In genomic region chr18:22257022-22257543, GRCh38 we compare ENCODE assay signal across 18 cellular contexts.
"Had no signal": no experiment of that assay in that cellular context is flagged by ENCODE, and none has a peak within 500 bp of the region (broad histone marks: within the 10 kb centered on the region; RNA-seq: fewer than 3 reads in every experiment).

No MANE protein-coding gene starts in this region.

- H3K27me3 Mint-ChIP-seq: memory B cell had no signal

- H3K27ac Mint-ChIP-seq: activated B cell treated with CpG ODN at 0.5 μM for 24 hours; activated naive CD4-positive, alpha-beta T cell treated with anti-CD3 and anti-CD28 coated beads, Interleukin-2, amount 50 U/mL, for 24 hours; memory B cell; naive thymus-derived CD8-positive, alpha-beta T cell had no signal

- H3K4me3 ChIP-seq: body of pancreas, coronary artery, esophagus muscularis mucosa, left ventricle myocardium inferior, pancreas, transverse colon, vagina had no signal

- H3K36me3 ChIP-seq: esophagus muscularis mucosa, pancreas, transverse colon, vagina had no signal

- H3K4me1 ChIP-seq: body of pancreas, pancreas, vagina had no signal

- H3K9me3 Mint-ChIP-seq: activated naive CD4-positive, alpha-beta T cell treated with anti-CD3 and anti-CD28 coated beads, Interleukin-2, amount 50 U/mL, for 24 hours; memory B cell had no signal

- H3K9me3 ChIP-seq: body of pancreas, esophagus muscularis mucosa, pancreas, transverse colon, vagina had no signal

- H3K27ac ChIP-seq: body of pancreas, coronary artery, esophagus muscularis mucosa, left ventricle myocardium inferior, pancreas, transverse colon, vagina had no signal

- H3K27me3 ChIP-seq: body of pancreas, esophagus muscularis mucosa, pancreas, transverse colon, vagina had no signal

- DNase-seq: activated B cell treated with CpG ODN at 0.5 μM for 24 hours; activated CD4-positive, alpha-beta T cell treated with anti-CD3 and anti-CD28 coated beads for 48 hours; activated CD8-positive, alpha-beta memory T cell treated with anti-CD3 and anti-CD28 coated beads, Interleukin-2, amount 50 U/mL, for 48 hours; body of pancreas; central memory CD4-positive, alpha-beta T cell; foreskin fibroblast; glutamatergic neuron; hypothalamus; left ventricle myocardium inferior; naive thymus-derived CD8-positive, alpha-beta T cell; pancreas; stimulated activated naive CD8-positive, alpha-beta T cell treated with anti-CD3 and anti-CD28 coated beads, Interleukin-15, Interleukin-2, amounts not matched to agents 100 U/mL and 50 U/mL, for 24 hours; transverse colon had no signal

- H3K36me3 Mint-ChIP-seq: activated naive CD4-positive, alpha-beta T cell treated with anti-CD3 and anti-CD28 coated beads, Interleukin-2, amount 50 U/mL, for 24 hours; memory B cell; naive thymus-derived CD8-positive, alpha-beta T cell had no signal

- H3K4me3 Mint-ChIP-seq: activated B cell treated with CpG ODN at 0.5 μM for 24 hours; activated naive CD4-positive, alpha-beta T cell treated with anti-CD3 and anti-CD28 coated beads, Interleukin-2, amount 50 U/mL, for 24 hours; memory B cell; naive thymus-derived CD8-positive, alpha-beta T cell had no signal

- H3K4me1 Mint-ChIP-seq: activated B cell treated with CpG ODN at 0.5 μM for 24 hours; activated naive CD4-positive, alpha-beta T cell treated with anti-CD3 and anti-CD28 coated beads, Interleukin-2, amount 50 U/mL, for 24 hours; memory B cell had no signal
